In genomic region chr14:30873308-30874119, GRCh38 we compare ENCODE assay signal across 1 cellular context.
TF ChIP-seq lines count a peak whose summit lies in the region.

No MANE protein-coding gene starts in this region.

TF ChIP-seq in SK-N-SH, 30 proteins besides CTCF, POLR2A, EP300 and RAD21 (continued from another document):
- TF ChIP-seq, protein P1, sequence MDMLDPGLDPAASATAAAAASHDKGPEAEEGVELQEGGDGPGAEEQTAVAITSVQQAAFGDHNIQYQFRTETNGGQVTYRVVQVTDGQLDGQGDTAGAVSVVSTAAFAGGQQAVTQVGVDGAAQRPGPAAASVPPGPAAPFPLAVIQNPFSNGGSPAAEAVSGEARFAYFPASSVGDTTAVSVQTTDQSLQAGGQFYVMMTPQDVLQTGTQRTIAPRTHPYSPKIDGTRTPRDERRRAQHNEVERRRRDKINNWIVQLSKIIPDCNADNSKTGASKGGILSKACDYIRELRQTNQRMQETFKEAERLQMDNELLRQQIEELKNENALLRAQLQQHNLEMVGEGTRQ (IDR thresholded peaks at IDR 0.05; ENCODE audit: borderline replicate concordance, low read depth, low read length) = no peak
- TF ChIP-seq REST (IDR thresholded peaks at IDR 0.05; ENCODE audit: low read depth, low read length) (no peak), POLR2AphosphoS5 (IDR thresholded peaks at IDR 0.05; ENCODE audit: low read depth, low read length) (no peak)
